ENCODE assay signal across 10 cellular contexts in the genomic region with DNA sequence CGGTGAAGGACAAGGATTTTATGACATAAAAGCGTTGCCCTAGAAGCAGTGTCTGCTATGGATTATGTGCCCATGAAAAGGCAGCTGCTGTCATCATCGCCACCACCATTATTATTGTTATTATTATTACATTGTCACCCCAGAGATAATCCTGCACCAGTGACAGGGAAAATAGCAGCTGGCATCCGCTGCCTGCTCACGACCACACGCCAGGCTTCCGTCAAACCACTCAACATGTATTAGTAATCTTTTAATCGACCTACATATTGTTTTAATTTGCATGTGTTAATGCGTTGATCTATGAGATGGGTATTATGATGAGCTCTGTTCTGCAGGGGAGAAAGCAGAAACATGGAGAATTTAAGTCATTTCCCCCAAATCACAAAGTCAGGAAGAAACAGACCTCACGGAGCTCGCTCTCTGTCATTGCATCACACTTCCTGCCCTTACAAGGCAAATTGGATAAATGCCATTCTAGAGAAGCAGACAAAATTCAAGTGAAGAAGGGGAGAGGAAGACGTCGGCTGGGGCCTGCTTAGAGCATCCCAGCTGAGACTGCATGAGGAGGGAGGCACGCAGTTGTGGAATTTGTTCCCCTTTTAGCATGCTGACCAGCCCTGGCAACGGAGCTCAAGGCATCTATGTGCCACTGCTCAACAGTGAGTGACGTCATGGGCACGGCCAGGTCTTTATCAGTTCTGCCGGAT.
DNase-seq lines count a peak whose midpoint lies in the region; ATAC-seq and TF ChIP-seq lines count a peak whose summit lies in the region.
"Had no signal": no experiment of that assay in that cellular context is flagged by ENCODE, and none has a peak within 500 bp of the region (broad histone marks: within the 10 kb centered on the region; RNA-seq: fewer than 3 reads in every experiment).

A gene with protein sequence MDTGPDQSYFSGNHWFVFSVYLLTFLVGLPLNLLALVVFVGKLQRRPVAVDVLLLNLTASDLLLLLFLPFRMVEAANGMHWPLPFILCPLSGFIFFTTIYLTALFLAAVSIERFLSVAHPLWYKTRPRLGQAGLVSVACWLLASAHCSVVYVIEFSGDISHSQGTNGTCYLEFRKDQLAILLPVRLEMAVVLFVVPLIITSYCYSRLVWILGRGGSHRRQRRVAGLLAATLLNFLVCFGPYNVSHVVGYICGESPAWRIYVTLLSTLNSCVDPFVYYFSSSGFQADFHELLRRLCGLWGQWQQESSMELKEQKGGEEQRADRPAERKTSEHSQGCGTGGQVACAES (plus strand): TSS at position 594 of the 707 bp plus-strand sequence. CDS start 431 bp downstream, outside the sequence.

- H3K9me3 ChIP-seq in DND-41 (ENCODE audit: insufficient read depth, low read length, severe bottlenecking) (no peaks in the 10 kb centered on the region), neutrophil (no peaks in the 10 kb centered on the region)
- H3K9me3 ChIP-seq: tibial nerve had no signal

- no peak for ATAC-seq in DND-41 (ENCODE audit: insufficient read depth, low read depth)
- ATAC-seq in HG02870 (IDR thresholded peaks at IDR 0.05; ENCODE audit: unreplicated experiment): no peak
- ATAC-seq in HG03108 (IDR thresholded peaks at IDR 0.05; ENCODE audit: unreplicated experiment): no peak
- ATAC-seq: HCT116 had no signal

- H3K36me3 ChIP-seq in DND-41 (ENCODE audit: insufficient read depth, low read length) (no peaks in the 10 kb centered on the region), neutrophil (no peaks in the 10 kb centered on the region)
- H3K36me3 ChIP-seq: tibial nerve had no signal

- TF ChIP-seq CTCF in DND-41 (IDR thresholded peaks at IDR 0.05; ENCODE audit: borderline replicate concordance, extremely low read depth, low read length, poor library complexity, severe bottlenecking): no peak
- no peak for TF ChIP-seq CTCF in fibroblast of mammary gland (conservative IDR thresholded peaks at IDR 0.05; ENCODE audit: control insufficient read depth, insufficient read depth, low read depth, low read length)
- no peak for TF ChIP-seq CTCF in neutrophil (IDR thresholded peaks at IDR 0.05)
- no peak for TF ChIP-seq CTCF in GM20000 (IDR thresholded peaks at IDR 0.05; ENCODE audit: extremely low read depth, missing control alignments)

- no peak within 1 kb of the TSS for H3K4me2 ChIP-seq in DND-41 (ENCODE audit: insufficient read depth, low read length)

- peak; percentile 5 for DNase-seq in DND-41
- peak; percentile 72 to 86 for DNase-seq in NOMO-1 (lab: John Stamatoyannopoulos, UW; ENCODE audit: unreplicated experiment in 2 of 2)
- DNase-seq in fibroblast of mammary gland (ENCODE audit: low read depth): peak; percentile 49
- no peak for DNase-seq in SW480 (ENCODE audit: low spot score)
- DNase-seq in GM20000 (ENCODE audit: low spot score): no peak

- H4K20me1 ChIP-seq in DND-41 (ENCODE audit: insufficient read depth, low read length): no peaks in the 10 kb centered on the region

- no peak within 1 kb of the TSS for H3K4me3 ChIP-seq in DND-41 (ENCODE audit: low read depth in 1 of 2, low read length in 2 of 2)
- no peak within 1 kb of the TSS for H3K4me3 ChIP-seq in fibroblast of mammary gland (ENCODE audit: control insufficient read depth, low read depth, low read length)
- H3K4me3 ChIP-seq in neutrophil (ENCODE audit: low read depth in 1 of 2, low read length in 1 of 2): peak within 1 kb of the TSS; percentile 36 to 42
- H3K4me3 ChIP-seq: tibial nerve had no signal

- H3K27ac ChIP-seq in DND-41 (ENCODE audit: low read length): no peak within 1 kb of the TSS
- H3K27ac ChIP-seq in neutrophil: peak within 1 kb of the TSS; percentile 54
- H3K27ac ChIP-seq: tibial nerve had no signal

- no peak within 1 kb of the TSS for H2AFZ ChIP-seq in DND-41 (ENCODE audit: low read depth, low read length)

- no peaks in the 10 kb centered on the region for H3K27me3 ChIP-seq in DND-41 (ENCODE audit: insufficient read depth, low read length, poor library complexity)
- H3K27me3 ChIP-seq in neutrophil: peaks cover 16% of the 10 kb centered on the region

- no peaks in the 10 kb centered on the region for H3K4me1 ChIP-seq in DND-41 (ENCODE audit: insufficient read depth, low read length)
- H3K4me1 ChIP-seq in neutrophil (ENCODE audit: control insufficient read depth in 1 of 2, insufficient read depth in 1 of 2, low read depth in 1 of 2, low read length in 1 of 2): peaks cover 27 to 31% of the 10 kb centered on the region in 2 experiments

- H3K79me2 ChIP-seq in DND-41 (ENCODE audit: insufficient read depth, low read length): no peaks in the 10 kb centered on the region

- no peak within 1 kb of the TSS for H3K9ac ChIP-seq in DND-41 (ENCODE audit: low read depth, low read length)

Comparison
In these comparisons a context has a peak if more than half of its experiments do, and no peak if none do; other contexts are left out.
1. DNase-seq: peak in DND-41 (single experiment), NOMO-1 (2 of 2) and fibroblast of mammary gland (single experiment); none in SW480 (single experiment) and GM20000 (single experiment).
2. H3K4me3 ChIP-seq: peak in neutrophil (2 of 2); none in DND-41 (0 of 2) and fibroblast of mammary gland (single experiment).